Comparison of ENCODE assay signal across 9 cellular contexts in genomic region chr2:156466739-156467405, GRCh38. TPM values are rescaled to one million over a fixed set of nuclear protein-coding genes. Genes with fewer than 3 reads are reported as not detected.
DNase-seq lines count a peak whose midpoint lies in the region; ATAC-seq and TF ChIP-seq lines count a peak whose summit lies in the region.
"Had no signal": no experiment of that assay in that cellular context is flagged by ENCODE, and none has a peak within 500 bp of the region (broad histone marks: within the 10 kb centered on the region; RNA-seq: fewer than 3 reads in every experiment).

No MANE protein-coding gene starts in this region.

- no TSS peak for BruUV-seq in Caco-2 (replicated peaks; lab: Mats Ljungman, UMichigan)

- no peak for ATAC-seq in HG02981 (IDR thresholded peaks at IDR 0.05; ENCODE audit: unreplicated experiment)

- POLR2A ChIA-PET in Caco-2 (lab: Charles Lee): interaction anchor here (0.7 kb wide), 1 partner anchor 55 kb away, joined by 4 read pairs; no protein-coding TSS in a partner anchor

- intact Hi-C loops in Caco-2 (cut with micrococcal nuclease; ENCODE audit: unreplicated experiment): no loop called here

- H3K27ac ChIP-seq in neutrophil: peak overlapping the region; percentile 82
- H3K27ac ChIP-seq: WERI-Rb-1 had no signal

- peak overlapping the region; percentile 53 for H3K27ac Mint-ChIP-seq in Caco-2 (ENCODE audit: unreplicated experiment)

- no peaks in the 10 kb centered on the region for H3K27me3 Mint-ChIP-seq in Caco-2 (ENCODE audit: insufficient read depth, unreplicated experiment)

- H3K4me1 ChIP-seq in Caco-2 (peaks cover 64% of the 10 kb centered on the region), neutrophil (ENCODE audit: control insufficient read depth in 1 of 2, insufficient read depth in 1 of 2, low read depth in 1 of 2, low read length in 1 of 2) (peaks cover 83 to 90% of the 10 kb centered on the region in 2 experiments)

- CTCF ChIA-PET in Caco-2 (lab: Charles Lee): no interaction called here

- peaks cover 54% of the 10 kb centered on the region for H3K4me1 Mint-ChIP-seq in Caco-2 (ENCODE audit: low read depth, unreplicated experiment)

- no peaks in the 10 kb centered on the region for H3K36me3 ChIP-seq in Caco-2 (ENCODE audit: control insufficient read depth, insufficient read depth, low read length)
- no peaks in the 10 kb centered on the region for H3K36me3 ChIP-seq in neutrophil
- H3K36me3 ChIP-seq: WERI-Rb-1 had no signal

- TF ChIP-seq CTCF in Caco-2 (IDR thresholded peaks at IDR 0.05; ENCODE audit: insufficient read depth in 1 of 2, low read depth in 1 of 2, low read length in 1 of 2, severe bottlenecking in 1 of 2, unreplicated experiment in 1 of 2): no peak
- no peak for TF ChIP-seq CTCF in fibroblast of mammary gland (conservative IDR thresholded peaks at IDR 0.05; ENCODE audit: control insufficient read depth, insufficient read depth, low read depth, low read length)
- no peak for TF ChIP-seq CTCF in neutrophil (IDR thresholded peaks at IDR 0.05)

- H3K27me3 ChIP-seq in Caco-2 (replicated peaks; ENCODE audit: control insufficient read depth, insufficient read depth, low read length): no peaks in the 10 kb centered on the region
- H3K27me3 ChIP-seq in neutrophil: no peaks in the 10 kb centered on the region

- H3K36me3 Mint-ChIP-seq in Caco-2 (ENCODE audit: insufficient read depth, unreplicated experiment): peaks cover 6% of the 10 kb centered on the region

- no peaks in the 10 kb centered on the region for H3K9me3 Mint-ChIP-seq in Caco-2 (ENCODE audit: unreplicated experiment)

- H3K9me3 ChIP-seq in Caco-2 (no peaks in the 10 kb centered on the region), neutrophil (no peaks in the 10 kb centered on the region)

- no peak overlapping the region for H3K4me3 ChIP-seq in Caco-2 (ENCODE audit: low read depth, low read length)
- no peak overlapping the region for H3K4me3 ChIP-seq in fibroblast of mammary gland (ENCODE audit: control insufficient read depth, low read depth, low read length)
- peak overlapping the region in 1 of 2 experiments; percentile 15 for H3K4me3 ChIP-seq in neutrophil (ENCODE audit: low read depth in 1 of 2, low read length in 1 of 2)

- peak in 1 of 2 experiments; percentile 25 for DNase-seq in Caco-2
- DNase-seq in NCI-H69 (lab: John Stamatoyannopoulos, UW): peak; percentile 44
- DNase-seq in fibroblast of mammary gland (ENCODE audit: low read depth): peak; percentile 71
- DNase-seq in NCI-H1694 treated with DMSO at 0.1 percent for 48 hours (lab: John Stamatoyannopoulos, UW): no peak
- DNase-seq in activated naive CD4-positive, alpha-beta T cell treated with anti-CD3 and anti-CD28 coated beads, Interleukin-2, amount 50 U/mL, for 16 hours: no peak
- DNase-seq in NCI-H82 treated with DMSO at 0.1 percent for 48 hours (lab: John Stamatoyannopoulos, UW; ENCODE audit: unreplicated experiment): no peak
- DNase-seq: WERI-Rb-1 had no signal

- peak overlapping the region; percentile 45 for H3K4me3 Mint-ChIP-seq in Caco-2 (ENCODE audit: unreplicated experiment)

RNA-seq across cellular contexts. Expression of gene GPD2, which starts 30.7 kb away (rescaled TPM):
- total RNA-seq in Caco-2 (2022): 56.8 and 58.3 TPM in 2 replicates

Comparison
In these comparisons a context has a peak if more than half of its experiments do, and no peak if none do; other contexts are left out.
1. DNase-seq: peak in NCI-H69 (single experiment) and fibroblast of mammary gland (single experiment); none in NCI-H1694 treated with DMSO at 0.1 percent for 48 hours (single experiment), activated naive CD4-positive, alpha-beta T cell treated with anti-CD3 and anti-CD28 coated beads, Interleukin-2, amount 50 U/mL, for 16 hours (single experiment) and NCI-H82 treated with DMSO at 0.1 percent for 48 hours (single experiment).